ENCODE assay signal across 8 cellular contexts in genomic region chr4:123399638-123400358, GRCh38. TPM values are rescaled to one million over a fixed set of nuclear protein-coding genes. Genes with fewer than 3 reads are reported as not detected.
A peak's percentile ranks its signal among the peaks of the same experiment; 100 is the strongest.
DNase-seq lines count a peak whose midpoint lies in the region; ATAC-seq, FAIRE-seq and TF ChIP-seq lines count a peak whose summit lies in the region.

No MANE protein-coding gene starts in this region.

- peak overlapping the region; percentile 83 for H3K9ac ChIP-seq in keratinocyte (ENCODE audit: control insufficient read depth, extremely low read depth, insufficient read depth, low read length)

- H3K4me3 ChIP-seq in keratinocyte (ENCODE audit: control insufficient read depth in 2 of 3, extremely low read depth in 1 of 3, insufficient read depth in 2 of 3, low read depth in 1 of 3, low read length in 3 of 3) (peak overlapping the region; percentile 65 to 87 (median 69)), stomach (peak overlapping the region; percentile 65 to 80 (median 76))

- H4K20me1 ChIP-seq in keratinocyte (ENCODE audit: control insufficient read depth, extremely low read depth, insufficient read depth, low read length): no peaks in the 10 kb centered on the region

- no peak for TF ChIP-seq EP300 in stomach (IDR thresholded peaks at IDR 0.05)

- H3K27me3 Mint-ChIP-seq in activated CD4-positive, alpha-beta T cell treated with anti-CD3 and anti-CD28 coated beads for 36 hours: peaks cover 5% of the 10 kb centered on the region
- no peaks in the 10 kb centered on the region for H3K27me3 Mint-ChIP-seq in activated naive CD8-positive, alpha-beta T cell

- peak overlapping the region; percentile 64 for H3K4me2 ChIP-seq in keratinocyte (ENCODE audit: control insufficient read depth, extremely low read depth, insufficient read depth, low read depth, low read length)

- TF ChIP-seq POLR2A in stomach (IDR thresholded peaks at IDR 0.05): no peak

- TF ChIP-seq CTCF in keratinocyte (optimal IDR thresholded peaks at IDR 0.05 in 1 of 3, IDR thresholded peaks at IDR 0.05 in 1 of 3, conservative IDR thresholded peaks at IDR 0.05 in 1 of 3; ENCODE audit: extremely low read depth in 1 of 3, insufficient read depth in 2 of 3, low read length in 3 of 3) (no peak), stomach (IDR thresholded peaks at IDR 0.05) (no peak), GM13976 (IDR thresholded peaks at IDR 0.05; ENCODE audit: borderline replicate concordance, control extremely low read depth, extremely low read depth, insufficient read depth, missing control alignments) (no peak)

- H3K79me2 ChIP-seq in keratinocyte (ENCODE audit: control insufficient read depth, insufficient read depth, low read length): peaks cover 25% of the 10 kb centered on the region

- H3K4me1 ChIP-seq in keratinocyte (ENCODE audit: control insufficient read depth, extremely low read depth, insufficient read depth, low read length) (peaks cover 12% of the 10 kb centered on the region), stomach (peaks cover 0 to 57% (median 35%) of the 10 kb centered on the region in 4 donors)

- H3K27me3 ChIP-seq in keratinocyte (ENCODE audit: control insufficient read depth, extremely low read depth, insufficient read depth, low read length): no peaks in the 10 kb centered on the region
- no peaks in the 10 kb centered on the region for H3K27me3 ChIP-seq in stomach

- H2AFZ ChIP-seq in keratinocyte (ENCODE audit: control insufficient read depth, low read length): peak overlapping the region; percentile 88

- peaks cover 65% of the 10 kb centered on the region for H3K36me3 Mint-ChIP-seq in activated CD4-positive, alpha-beta T cell treated with anti-CD3 and anti-CD28 coated beads for 36 hours (ENCODE audit: low read depth)
- peaks cover 25% of the 10 kb centered on the region for H3K36me3 Mint-ChIP-seq in activated naive CD8-positive, alpha-beta T cell

- intact Hi-C loops in activated CD4-positive, alpha-beta T cell treated with anti-CD3 and anti-CD28 coated beads for 36 hours (cut with DNase I, micrococcal nuclease): loop anchor here (1.0 to 10.0 kb wide), 17 partner anchors 13 to 1702 kb away; partner anchors contain the start of genes ANKRD50 (in 1 of the 2), ANXA5 (in 1 of the 2) and NUDT6 (in 1 of the 2)
- intact Hi-C loops in stomach (cut with DNase I; ENCODE audit: low total_unique reads): no loop called here

- peak overlapping the region; percentile 79 for H3K4me3 Mint-ChIP-seq in activated CD4-positive, alpha-beta T cell treated with anti-CD3 and anti-CD28 coated beads for 36 hours
- H3K4me3 Mint-ChIP-seq in activated naive CD8-positive, alpha-beta T cell: peak overlapping the region; percentile 97

- POLR2A ChIA-PET in activated CD4-positive, alpha-beta T cell treated with anti-CD3 and anti-CD28 coated beads for 36 hours (lab: Charles Lee): interaction anchor here (0.6 to 2.1 kb wide), 8 partner anchors 12 to 80 kb away, joined by 3 to 18 read pairs (median 4); no protein-coding TSS in a partner anchor

- H3K27ac Mint-ChIP-seq in activated CD4-positive, alpha-beta T cell treated with anti-CD3 and anti-CD28 coated beads for 36 hours: peak overlapping the region; percentile 90
- H3K27ac Mint-ChIP-seq in activated naive CD8-positive, alpha-beta T cell: peak overlapping the region; percentile 96

- H3K9me3 ChIP-seq in keratinocyte (ENCODE audit: control insufficient read depth, low read depth, low read length) (no peaks in the 10 kb centered on the region), stomach (no peaks in the 10 kb centered on the region)

- FAIRE-seq in keratinocyte (lab: Jason Lieb, UNC): no peak

- CTCF ChIA-PET in activated CD4-positive, alpha-beta T cell treated with anti-CD3 and anti-CD28 coated beads for 36 hours (lab: Charles Lee): interaction anchor here (0.8 to 2.6 kb wide), 7 partner anchors 10 to 261 kb away, joined by 3 to 12 read pairs (median 5); no protein-coding TSS in a partner anchor

- no peak for DNase-seq in activated CD4-positive, alpha-beta T cell treated with anti-CD3 and anti-CD28 coated beads for 36 hours
- DNase-seq in activated CD4-positive, alpha-beta T cell treated with anti-CD3 and anti-CD28 coated beads, Interleukin-2, amount 50 U/mL, for 48 hours: no peak
- DNase-seq in keratinocyte (ENCODE audit: low read depth, low spot score) (no peak), stomach (no peak), NCI-H446 treated with DMSO at 0.1 percent for 48 hours (lab: John Stamatoyannopoulos, UW) (no peak), GM13976 (ENCODE audit: low spot score) (no peak)

- no peak for ATAC-seq in activated CD4-positive, alpha-beta T cell treated with anti-CD3 and anti-CD28 coated beads for 36 hours
- no peak for ATAC-seq in GM21529 (IDR thresholded peaks at IDR 0.05; ENCODE audit: unreplicated experiment)

- H3K27ac ChIP-seq in keratinocyte (ENCODE audit: control insufficient read depth, insufficient read depth, low read length): peak overlapping the region; percentile 78
- H3K27ac ChIP-seq in stomach: peak overlapping the region; percentile 91 to 96 (median 93)

- H3K4me1 Mint-ChIP-seq in activated CD4-positive, alpha-beta T cell treated with anti-CD3 and anti-CD28 coated beads for 36 hours: peaks cover 27% of the 10 kb centered on the region
- H3K4me1 Mint-ChIP-seq in activated naive CD8-positive, alpha-beta T cell (ENCODE audit: low read depth): peaks cover 30% of the 10 kb centered on the region

- dilution Hi-C loops in keratinocyte (cut with MboI; ENCODE audit: extremely low pct_ligation_motif_present, low sequenced_read_pairs): no loop called here

- 4 to 7% (median 5%) methylated on average over 22 of the region's 22 CpGs for WGBS in stomach, 5 donors

- H3K36me3 ChIP-seq in keratinocyte (ENCODE audit: control insufficient read depth in 2 of 2, extremely low read depth in 1 of 2, insufficient read depth in 2 of 2, low read length in 2 of 2) (peaks cover 0 to 6% of the 10 kb centered on the region in 2 experiments), stomach (peaks cover 5 to 27% (median 17%) of the 10 kb centered on the region in 4 donors)

- no peaks in the 10 kb centered on the region for H3K9me3 Mint-ChIP-seq in activated CD4-positive, alpha-beta T cell treated with anti-CD3 and anti-CD28 coated beads for 36 hours (ENCODE audit: low read depth)
- no peaks in the 10 kb centered on the region for H3K9me3 Mint-ChIP-seq in activated naive CD8-positive, alpha-beta T cell (ENCODE audit: low read depth)

- in situ Hi-C loops in GM13976 (cut with MboI; ENCODE audit: low sequenced_read_pairs, unreplicated experiment): loop anchor here (25.0 kb wide), 2 partner anchors 263 to 613 kb away; no protein-coding TSS in a partner anchor

- no peaks in the 10 kb centered on the region for H3K9me1 ChIP-seq in keratinocyte (ENCODE audit: control insufficient read depth, extremely low read depth, insufficient read depth, low read length)

RNA-seq across cellular contexts. Expression of gene SPRY1, which starts 3.2 kb away (rescaled TPM):
- total RNA-seq in activated CD4-positive, alpha-beta T cell treated with anti-CD3 and anti-CD28 coated beads for 36 hours: 10 to 100 TPM; 51.2 to 52.0 TPM
- polyA plus RNA-seq in keratinocyte (1.7 to 3.6 TPM (median 3.4 TPM) in 3 replicates), stomach (10 to 100 TPM; 15.7 to 48.3 (median 21.2) TPM)
- polyA plus RNA-seq in keratinocyte (2011; ENCODE audit: low read depth): 3.0 TPM
- polyA plus RNA-seq in keratinocyte (2011; cell fraction: cytosol; rRNA removed): 1.3 and 2.2 TPM in 2 replicates
- 2.9 and 4.4 TPM in 2 replicates for polyA plus RNA-seq in keratinocyte (2011; cell fraction: nucleus; rRNA removed)
- 3.4 and 4.1 TPM in 2 replicates for polyA plus RNA-seq in keratinocyte (2012; ENCODE audit: low replicate concordance)
- polyA minus RNA-seq in keratinocyte: 1.7 to 4.4 TPM (median 4.3 TPM) in 3 replicates
- polyA minus RNA-seq in keratinocyte (2011; cell fraction: cytosol; rRNA and poly(A)+ RNA removed): 3.5 TPM
- 1.6 and 3.1 TPM in 2 replicates for polyA minus RNA-seq in keratinocyte (2011; cell fraction: nucleus; rRNA and poly(A)+ RNA removed)
- 10 to 100 TPM; 21.4 to 85.2 (median 55.4) TPM for total RNA-seq in stomach
